In the genomic region with DNA sequence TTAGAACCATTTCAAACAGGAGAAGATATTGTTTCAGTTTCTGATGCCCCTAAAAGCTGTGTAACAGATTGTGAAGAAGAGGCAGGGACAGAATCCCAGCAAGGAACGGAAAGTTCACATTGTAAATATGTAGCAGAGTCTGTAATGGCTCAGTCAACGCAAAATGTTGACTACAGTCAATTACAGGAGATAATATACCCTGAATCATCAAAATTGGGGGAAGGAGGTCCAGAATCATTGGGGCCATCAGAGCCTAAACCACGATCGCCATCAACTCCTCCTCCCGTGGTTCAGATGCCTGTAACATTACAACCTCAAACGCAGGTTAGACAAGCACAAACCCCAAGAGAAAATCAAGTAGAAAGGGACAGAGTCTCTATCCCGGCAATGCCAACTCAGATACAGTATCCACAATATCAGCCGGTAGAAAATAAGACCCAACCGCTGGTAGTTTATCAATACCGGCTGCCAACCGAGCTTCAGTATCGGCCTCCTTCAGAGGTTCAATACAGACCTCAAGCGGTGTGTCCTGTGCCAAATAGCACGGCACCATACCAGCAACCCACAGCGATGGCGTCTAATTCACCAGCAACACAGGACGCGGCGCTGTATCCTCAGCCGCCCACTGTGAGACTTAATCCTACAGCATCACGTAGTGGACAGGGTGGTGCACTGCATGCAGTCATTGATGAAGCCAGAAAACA, we compare ENCODE assay signal across 8 cellular contexts. TPM values are rescaled to one million over a fixed set of nuclear protein-coding genes. Genes with fewer than 3 reads are reported as not detected.
A peak's percentile ranks its signal among the peaks of the same experiment; 100 is the strongest.
DNase-seq lines count a peak whose midpoint lies in the region; ATAC-seq and TF ChIP-seq lines count a peak whose summit lies in the region.

No MANE protein-coding gene starts in this region.

- H3K4me1 Mint-ChIP-seq in CD4-positive, CD25-positive, alpha-beta regulatory T cell = peaks cover 0 to 8% (median 2%) of the 10 kb centered on the region in 4 donors
- H3K4me1 Mint-ChIP-seq in GM23338 = peaks cover 46% of the 10 kb centered on the region

- no peak overlapping the region for H3K27ac Mint-ChIP-seq in CD4-positive, CD25-positive, alpha-beta regulatory T cell
- H3K27ac Mint-ChIP-seq in GM23338 = no peak overlapping the region

- H3K4me3 ChIP-seq in CD4-positive, CD25-positive, alpha-beta regulatory T cell (ENCODE audit: low read depth, low read length) = no peak overlapping the region
- no peak overlapping the region for H3K4me3 ChIP-seq in GM23338
- no peak overlapping the region for H3K4me3 ChIP-seq in ascending aorta
- no peak overlapping the region for H3K4me3 ChIP-seq in skeletal muscle cell (ENCODE audit: low read depth, low read length)

- peak overlapping the region in 2 of 4 donors; percentile 55 to 66 for H3K4me3 Mint-ChIP-seq in CD4-positive, CD25-positive, alpha-beta regulatory T cell
- H3K4me3 Mint-ChIP-seq in GM23338 = no peak overlapping the region

- peak; percentile 42 to 85 (median 69) for DNase-seq in CD4-positive, CD25-positive, alpha-beta regulatory T cell
- DNase-seq in GM23338 (ENCODE audit: low spot score) = peak; percentile 95
- peak; percentile 80 for DNase-seq in NCI-H146 (lab: John Stamatoyannopoulos, UW)
- DNase-seq in T-helper 22 cell (ENCODE audit: low read depth) = peak; percentile 39
- peak in 1 of 2 donors; percentile 89 for DNase-seq in ascending aorta (ENCODE audit: low spot score in 2 of 2)
- peak; percentile 59 for DNase-seq in hepatic stellate cell (ENCODE audit: low spot score)
- DNase-seq in skeletal muscle cell (ENCODE audit: low read depth) = peak; percentile 21

- H3K9me3 ChIP-seq in CD4-positive, CD25-positive, alpha-beta regulatory T cell (ENCODE audit: control insufficient read depth in 2 of 2, low read length in 2 of 2) = no peaks in the 10 kb centered on the region
- no peaks in the 10 kb centered on the region for H3K9me3 ChIP-seq in ascending aorta

- peaks cover 5% of the 10 kb centered on the region; the same call in 1 of the 2 replicates for H3F3A ChIP-seq in GM23338 (replicated peaks; ENCODE audit: low read depth)

- H3K9me2 ChIP-seq in GM23338 (ENCODE audit: insufficient read depth) = no peaks in the 10 kb centered on the region

- no peaks in the 10 kb centered on the region for H3K4me1 ChIP-seq in CD4-positive, CD25-positive, alpha-beta regulatory T cell (ENCODE audit: control insufficient read depth, insufficient read depth, low read length, poor library complexity, severe bottlenecking)
- peaks cover 42% of the 10 kb centered on the region for H3K4me1 ChIP-seq in GM23338 (ENCODE audit: insufficient read depth)
- no peaks in the 10 kb centered on the region for H3K4me1 ChIP-seq in ascending aorta

- 0 out of 2 replicates have a peak overlapping the region, but pooled peaks have one; percentile 42 for H3K4me2 ChIP-seq in GM23338

- intact Hi-C loops in ascending aorta (cut with DNase I) = no loop called here

- peaks cover 0 to 1% (median 0%) of the 10 kb centered on the region in 7 donors for H3K9me3 Mint-ChIP-seq in CD4-positive, CD25-positive, alpha-beta regulatory T cell
- H3K9me3 Mint-ChIP-seq in GM23338 = peaks cover 2% of the 10 kb centered on the region; the same call in 2 of the 3 replicates

- H4K20me1 ChIP-seq in GM23338 (replicated peaks; ENCODE audit: insufficient read depth) = no peaks in the 10 kb centered on the region

- peak; percentile 98 to 99 for ATAC-seq in CD4-positive, CD25-positive, alpha-beta regulatory T cell (ENCODE audit: low read depth in 2 of 2)
- ATAC-seq in GM23338 = peak; percentile 86
- ATAC-seq in HG03469 (IDR thresholded peaks at IDR 0.05; ENCODE audit: unreplicated experiment) = no peak

- no peak overlapping the region for H3K27ac ChIP-seq in CD4-positive, CD25-positive, alpha-beta regulatory T cell (ENCODE audit: insufficient read depth, low read length, poor library complexity, severe bottlenecking)
- H3K27ac ChIP-seq in GM23338 (ENCODE audit: low read depth) (no peak overlapping the region), ascending aorta (no peak overlapping the region)

- peaks cover 26% of the 10 kb centered on the region for H3K27me3 Mint-ChIP-seq in CD4-positive, CD25-positive, alpha-beta regulatory T cell
- H3K27me3 Mint-ChIP-seq in GM23338 (ENCODE audit: insufficient read depth, low read depth, poor library complexity) = peaks cover 31% of the 10 kb centered on the region

- no peak overlapping the region for H2AFZ ChIP-seq in GM23338

- H3K36me3 Mint-ChIP-seq in CD4-positive, CD25-positive, alpha-beta regulatory T cell = no peaks in the 10 kb centered on the region
- H3K36me3 Mint-ChIP-seq in GM23338 (ENCODE audit: low read depth) = 0 out of 3 replicates have a peak, but pooled peaks cover 4% of the 10 kb centered on the region

- no peaks in the 10 kb centered on the region for H3K79me2 ChIP-seq in GM23338 (replicated peaks; ENCODE audit: insufficient read depth)

- H3K36me3 ChIP-seq in CD4-positive, CD25-positive, alpha-beta regulatory T cell (ENCODE audit: control insufficient read depth, insufficient read depth, low read length) = no peaks in the 10 kb centered on the region
- H3K36me3 ChIP-seq in GM23338 (ENCODE audit: insufficient read depth) = no peaks in the 10 kb centered on the region
- H3K36me3 ChIP-seq in ascending aorta = no peaks in the 10 kb centered on the region

- TF ChIP-seq CTCF in GM23338 (conservative IDR thresholded peaks at IDR 0.05; ENCODE audit: low read depth in 2 of 2) (peak; percentile 87 to 96), ascending aorta (IDR thresholded peaks at IDR 0.05) (peak; percentile 88 to 89 (median 89))

- H3K27me3 ChIP-seq in CD4-positive, CD25-positive, alpha-beta regulatory T cell (ENCODE audit: control insufficient read depth, insufficient read depth, low read length) = no peaks in the 10 kb centered on the region
- H3K27me3 ChIP-seq in GM23338 (ENCODE audit: insufficient read depth) = peaks cover 22% of the 10 kb centered on the region
- H3K27me3 ChIP-seq in ascending aorta = no peaks in the 10 kb centered on the region

TF ChIP-seq in GM23338, 12 proteins besides CTCF, POLR2A, EP300 and RAD21:
- TF ChIP-seq JUNB (IDR thresholded peaks at IDR 0.05; ENCODE audit: unreplicated experiment) (no peak), CREB1 (CRISPR knock-in tag; IDR thresholded peaks at IDR 0.05; ENCODE audit: low read depth) (0 out of 2 replicates have a peak, but pooled peaks have one; percentile 30)
TF ChIP-seq in GM23338: peak in this region for 1.

RNA-seq across cellular contexts. Expression of gene IGLL1, which starts 40.8 kb away (rescaled TPM):
- not detected for total RNA-seq in CD4-positive, CD25-positive, alpha-beta regulatory T cell
- polyA plus RNA-seq in CD4-positive, CD25-positive, alpha-beta regulatory T cell = not detected
- not detected in 2 replicates for total RNA-seq in GM23338 (2014; rRNA removed; shearing (Covaris generic))
- not detected in 2 replicates for polyA plus RNA-seq in GM23338 (2016; fragmentation: Nextera tagmentation; extraction: Ambion mirVana)
- not detected for total RNA-seq in ascending aorta
